ENCODE assay signal across 8 cellular contexts in the genomic region with DNA sequence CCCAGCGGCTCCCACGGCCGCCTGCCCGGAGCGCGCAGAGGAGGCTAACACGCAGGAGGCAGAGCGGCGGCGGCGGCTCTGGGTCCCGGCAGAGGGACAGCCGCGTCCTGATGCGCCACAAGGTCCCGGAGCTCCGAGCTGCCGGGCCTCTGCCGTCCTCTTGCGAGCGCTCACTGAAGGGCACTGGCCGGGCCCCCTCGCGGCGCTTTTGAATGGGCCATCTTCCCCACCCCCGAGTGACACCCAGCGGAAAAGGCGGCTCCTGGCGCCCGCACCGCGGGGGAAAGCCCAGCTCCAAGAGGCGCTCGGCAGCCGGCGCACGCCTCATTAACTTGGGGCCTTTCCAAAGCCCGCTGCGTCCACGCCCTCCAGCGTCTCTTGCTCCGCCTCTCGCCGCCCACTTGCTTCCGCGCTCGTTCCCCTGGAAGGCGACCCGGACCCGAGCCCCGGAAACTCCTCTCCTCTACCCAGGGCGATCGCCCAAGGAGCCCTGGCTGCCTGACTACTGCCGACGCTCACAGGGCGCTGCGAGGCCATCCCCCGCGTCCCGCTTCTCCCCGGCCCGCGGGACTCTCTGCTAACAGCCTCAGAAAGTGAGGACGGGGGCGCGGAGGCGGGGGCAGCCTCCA. TPM values are rescaled to one million over a fixed set of nuclear protein-coding genes. Genes with fewer than 3 reads are reported as not detected.
DNase-seq lines count a peak whose midpoint lies in the region; ATAC-seq and TF ChIP-seq lines count a peak whose summit lies in the region.

A gene (minus strand): TSS at position 363 of the 629 bp plus-strand sequence.

- no peak within 1 kb of the TSS for H2AK5ac ChIP-seq in trophoblast cell (ENCODE audit: low read length)

- no peak within 1 kb of the TSS for H3K23ac ChIP-seq in trophoblast cell (ENCODE audit: low read length)

- intact Hi-C loops in Right ventricle myocardium superior (cut with DNase I) (loop anchor here (10.0 kb wide), 3 partner anchors 217 to 407 kb away; no protein-coding TSS in a partner anchor), transverse colon (cut with DNase I; ENCODE audit: low total_unique reads) (no loop called here)

- no CpG with 5 or more reads among the region's 67 CpGs for WGBS in trophoblast cell (ENCODE audit: extremely low coverage, insufficient coverage, insufficient read length)
- WGBS in transverse colon (ENCODE audit: low coverage in 1 of 2), 2 donors: 0 to 2% methylated on average over 10 to 25 of the region's 67 CpGs

- TF ChIP-seq CTCF in GM12873 (IDR thresholded peaks at IDR 0.05; ENCODE audit: insufficient read depth, low read depth, low read length, missing control alignments) (peak; percentile 50), transverse colon (IDR thresholded peaks at IDR 0.05) (peak; percentile 40 to 70 (median 52))

- no peaks in the 10 kb centered on the region for H3K9me3 ChIP-seq in trophoblast cell (ENCODE audit: insufficient read depth, low read depth, low read length)
- no peaks in the 10 kb centered on the region for H3K9me3 ChIP-seq in transverse colon

- peak within 1 kb of the TSS; percentile 80 for H4K8ac ChIP-seq in trophoblast cell (ENCODE audit: low read depth, low read length)

- H4K91ac ChIP-seq in trophoblast cell (ENCODE audit: low read depth, low read length): peak within 1 kb of the TSS; percentile 75

- H3K79me1 ChIP-seq in trophoblast cell (ENCODE audit: low read length): peaks cover 14% of the 10 kb centered on the region

- H3K14ac ChIP-seq in trophoblast cell (ENCODE audit: low read length): peak within 1 kb of the TSS; percentile 50

- H3K27me3 ChIP-seq in trophoblast cell (ENCODE audit: insufficient read depth, low read length): no peaks in the 10 kb centered on the region
- peaks cover 14% of the 10 kb centered on the region for H3K27me3 ChIP-seq in transverse colon

- peak; percentile 83 for ATAC-seq in HG02759 (IDR thresholded peaks at IDR 0.05; ENCODE audit: unreplicated experiment)
- ATAC-seq in Right ventricle myocardium superior (ENCODE audit: poor library complexity): peak; percentile 95

- peak within 1 kb of the TSS; percentile 74 for H3K9ac ChIP-seq in trophoblast cell (ENCODE audit: low read length)

- peak within 1 kb of the TSS; percentile 60 for H3K18ac ChIP-seq in trophoblast cell (ENCODE audit: low read length)

- H3K79me2 ChIP-seq in trophoblast cell (ENCODE audit: control insufficient read depth, insufficient read depth, low read length, poor library complexity): peaks cover 13% of the 10 kb centered on the region

- H3K4ac ChIP-seq in trophoblast cell (ENCODE audit: low read depth, low read length): peak within 1 kb of the TSS; percentile 15

- H3K36me3 ChIP-seq in trophoblast cell (ENCODE audit: control insufficient read depth in 1 of 2, insufficient read depth in 2 of 2, low read length in 2 of 2) (no peaks in the 10 kb centered on the region), transverse colon (no peaks in the 10 kb centered on the region)

- peak within 1 kb of the TSS; percentile 25 for H4K12ac ChIP-seq in trophoblast cell (ENCODE audit: low read depth, low read length)

- H3K27ac ChIP-seq in trophoblast cell (ENCODE audit: low read depth, low read length): peak within 1 kb of the TSS; percentile 89
- peak within 1 kb of the TSS; percentile 91 to 96 (median 92) for H3K27ac ChIP-seq in transverse colon

- DNase-seq in NCI-H128 (lab: John Stamatoyannopoulos, UW; ENCODE audit: unreplicated experiment) (peak; percentile 78), SW 1271 (lab: John Stamatoyannopoulos, UW) (peak; percentile 89 to 92), Right ventricle myocardium superior (peak; percentile 96), trophoblast cell (peak; percentile 98), transverse colon (peak; percentile 91)
- peak; percentile 91 for DNase-seq in activated naive CD8-positive, alpha-beta T cell treated with anti-CD3 and anti-CD28 coated beads, Interleukin-2, amount 50 U/mL, for 16 hours (ENCODE audit: low read depth, low spot score)

- H3K4me3 ChIP-seq in trophoblast cell (ENCODE audit: low read depth, low read length): peak within 1 kb of the TSS; percentile 82
- H3K4me3 ChIP-seq in transverse colon: peak within 1 kb of the TSS; percentile 55 to 91 (median 72)

- H2BK12ac ChIP-seq in trophoblast cell (ENCODE audit: low read length): peak within 1 kb of the TSS; percentile 62

- H2AFZ ChIP-seq in trophoblast cell (ENCODE audit: insufficient read depth, low read length, poor library complexity): peak within 1 kb of the TSS; percentile 68

- no peak for TF ChIP-seq EP300 in transverse colon (IDR thresholded peaks at IDR 0.05; ENCODE audit: low read depth)

- TF ChIP-seq POLR2A in transverse colon (IDR thresholded peaks at IDR 0.05): peak; percentile 81

- H2BK120ac ChIP-seq in trophoblast cell (ENCODE audit: insufficient read depth, low read length, poor library complexity): peak within 1 kb of the TSS; percentile 81

- H3K4me2 ChIP-seq in trophoblast cell (ENCODE audit: low read length): peak within 1 kb of the TSS; percentile 55

- in situ Hi-C loops in transverse colon (cut with MboI; ENCODE audit: low pct_ligation_motif_present in 1 of 4, low pct_unique_long_range_greater_than_20kb in 1 of 4, low sequenced_read_pairs in 3 of 4): loop anchor here in 2 of 4 donors (10.0 to 25.0 kb wide), 3 partner anchors 217 to 497 kb away; no protein-coding TSS in a partner anchor

- H3K4me1 ChIP-seq in trophoblast cell (ENCODE audit: control insufficient read depth in 1 of 2, insufficient read depth in 2 of 2, low read length in 2 of 2): peaks cover 2 to 4% of the 10 kb centered on the region in 2 experiments
- H3K4me1 ChIP-seq in transverse colon: peaks cover 0 to 40% (median 12%) of the 10 kb centered on the region in 4 donors

- peak within 1 kb of the TSS; percentile 78 for H2BK5ac ChIP-seq in trophoblast cell (ENCODE audit: low read depth, low read length, poor library complexity)

RNA-seq across cellular contexts. Expression of the gene that starts here (rescaled TPM):
- 6.6 TPM for total RNA-seq in Right ventricle myocardium superior
- 3.8 and 4.5 TPM in 2 replicates for polyA plus RNA-seq in trophoblast cell (2013)
- total RNA-seq in transverse colon: 1 to 10 TPM; 4.2 to 8.4 (median 7.0) TPM

Comparison
In these comparisons a context has a peak if more than half of its experiments do, and no peak if none do; other contexts are left out.
1. Peak in every context shown above with its lines: DNase-seq, ATAC-seq, H3K4me3 ChIP-seq and H3K27ac ChIP-seq.